ENCODE assay signal across 2 cellular contexts in the genomic region with DNA sequence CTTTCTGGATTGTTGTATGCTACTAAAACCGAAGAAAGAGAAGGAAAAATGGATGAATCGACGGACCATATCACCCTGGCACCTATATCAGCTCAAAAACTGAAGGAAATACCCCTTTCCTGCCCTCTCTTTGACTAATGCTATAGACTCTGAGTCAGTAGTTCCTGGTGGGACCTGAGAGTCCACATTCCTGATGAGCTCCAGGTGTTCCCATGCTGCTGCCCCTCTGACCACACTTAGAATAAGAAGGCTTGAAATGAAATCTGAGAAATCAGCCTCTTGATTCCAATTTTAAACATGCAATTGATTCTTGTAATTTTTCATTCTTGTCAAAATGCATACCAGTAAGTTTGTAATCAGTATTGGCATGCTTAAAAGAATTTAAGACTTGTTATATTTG.
A peak's percentile ranks its signal among the peaks of the same experiment; 100 is the strongest.
TF ChIP-seq lines count a peak whose summit lies in the region.

No MANE protein-coding gene starts in this region.

TF ChIP-seq in HCT116, 20 proteins besides CTCF, POLR2A, EP300 and RAD21 (continued from another document):
- TF ChIP-seq, protein P1, sequence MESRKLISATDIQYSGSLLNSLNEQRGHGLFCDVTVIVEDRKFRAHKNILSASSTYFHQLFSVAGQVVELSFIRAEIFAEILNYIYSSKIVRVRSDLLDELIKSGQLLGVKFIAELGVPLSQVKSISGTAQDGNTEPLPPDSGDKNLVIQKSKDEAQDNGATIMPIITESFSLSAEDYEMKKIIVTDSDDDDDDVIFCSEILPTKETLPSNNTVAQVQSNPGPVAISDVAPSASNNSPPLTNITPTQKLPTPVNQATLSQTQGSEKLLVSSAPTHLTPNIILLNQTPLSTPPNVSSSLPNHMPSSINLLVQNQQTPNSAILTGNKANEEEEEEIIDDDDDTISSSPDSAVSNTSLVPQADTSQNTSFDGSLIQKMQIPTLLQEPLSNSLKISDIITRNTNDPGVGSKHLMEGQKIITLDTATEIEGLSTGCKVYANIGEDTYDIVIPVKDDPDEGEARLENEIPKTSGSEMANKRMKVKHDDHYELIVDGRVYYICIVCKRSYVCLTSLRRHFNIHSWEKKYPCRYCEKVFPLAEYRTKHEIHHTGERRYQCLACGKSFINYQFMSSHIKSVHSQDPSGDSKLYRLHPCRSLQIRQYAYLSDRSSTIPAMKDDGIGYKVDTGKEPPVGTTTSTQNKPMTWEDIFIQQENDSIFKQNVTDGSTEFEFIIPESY (IDR thresholded peaks at IDR 0.05; ENCODE audit: extremely low read depth, insufficient replicate concordance, low read length): no peak
- TF ChIP-seq ZNF274 (IDR thresholded peaks at IDR 0.05; ENCODE audit: low read depth, low read length) (no peak), MAX (IDR thresholded peaks at IDR 0.05) (no peak), FOSL1 (IDR thresholded peaks at IDR 0.05; ENCODE audit: low read depth) (0 out of 2 replicates have a peak, but pooled peaks have one; percentile 15), JUND (IDR thresholded peaks at IDR 0.05) (0 out of 2 replicates have a peak, but pooled peaks have one; percentile 19), SRF (IDR thresholded peaks at IDR 0.05; ENCODE audit: low read depth) (no peak)
- TF ChIP-seq, protein P2, sequence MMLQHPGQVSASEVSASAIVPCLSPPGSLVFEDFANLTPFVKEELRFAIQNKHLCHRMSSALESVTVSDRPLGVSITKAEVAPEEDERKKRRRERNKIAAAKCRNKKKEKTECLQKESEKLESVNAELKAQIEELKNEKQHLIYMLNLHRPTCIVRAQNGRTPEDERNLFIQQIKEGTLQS (IDR thresholded peaks at IDR 0.05): no peak

TF ChIP-seq in WTC11, 78 proteins besides CTCF, POLR2A, EP300 and RAD21 (continued from another document):
- TF ChIP-seq, protein P3, sequence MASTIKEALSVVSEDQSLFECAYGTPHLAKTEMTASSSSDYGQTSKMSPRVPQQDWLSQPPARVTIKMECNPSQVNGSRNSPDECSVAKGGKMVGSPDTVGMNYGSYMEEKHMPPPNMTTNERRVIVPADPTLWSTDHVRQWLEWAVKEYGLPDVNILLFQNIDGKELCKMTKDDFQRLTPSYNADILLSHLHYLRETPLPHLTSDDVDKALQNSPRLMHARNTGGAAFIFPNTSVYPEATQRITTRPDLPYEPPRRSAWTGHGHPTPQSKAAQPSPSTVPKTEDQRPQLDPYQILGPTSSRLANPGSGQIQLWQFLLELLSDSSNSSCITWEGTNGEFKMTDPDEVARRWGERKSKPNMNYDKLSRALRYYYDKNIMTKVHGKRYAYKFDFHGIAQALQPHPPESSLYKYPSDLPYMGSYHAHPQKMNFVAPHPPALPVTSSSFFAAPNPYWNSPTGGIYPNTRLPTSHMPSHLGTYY (CRISPR knock-in tag; IDR thresholded peaks at IDR 0.05): no peak
- TF ChIP-seq TP53 (CRISPR knock-in tag; IDR thresholded peaks at IDR 0.05) (no peak), PRRX2 (CRISPR knock-in tag; IDR thresholded peaks at IDR 0.05) (no peak), IRF1 (CRISPR knock-in tag; IDR thresholded peaks at IDR 0.05) (no peak), ZNF532 (CRISPR knock-in tag; IDR thresholded peaks at IDR 0.05; ENCODE audit: borderline replicate concordance) (no peak), ELF4 (CRISPR knock-in tag; IDR thresholded peaks at IDR 0.05; ENCODE audit: low read depth) (no peak), SMAD3 (CRISPR knock-in tag; IDR thresholded peaks at IDR 0.05; ENCODE audit: borderline replicate concordance) (no peak), ETV6 (CRISPR knock-in tag; IDR thresholded peaks at IDR 0.05) (no peak), FOXP4 (CRISPR knock-in tag; IDR thresholded peaks at IDR 0.05) (no peak), NFE2L1 (CRISPR knock-in tag; IDR thresholded peaks at IDR 0.05) (no peak)
- TF ChIP-seq, protein P4, sequence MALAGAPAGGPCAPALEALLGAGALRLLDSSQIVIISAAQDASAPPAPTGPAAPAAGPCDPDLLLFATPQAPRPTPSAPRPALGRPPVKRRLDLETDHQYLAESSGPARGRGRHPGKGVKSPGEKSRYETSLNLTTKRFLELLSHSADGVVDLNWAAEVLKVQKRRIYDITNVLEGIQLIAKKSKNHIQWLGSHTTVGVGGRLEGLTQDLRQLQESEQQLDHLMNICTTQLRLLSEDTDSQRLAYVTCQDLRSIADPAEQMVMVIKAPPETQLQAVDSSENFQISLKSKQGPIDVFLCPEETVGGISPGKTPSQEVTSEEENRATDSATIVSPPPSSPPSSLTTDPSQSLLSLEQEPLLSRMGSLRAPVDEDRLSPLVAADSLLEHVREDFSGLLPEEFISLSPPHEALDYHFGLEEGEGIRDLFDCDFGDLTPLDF (CRISPR knock-in tag; IDR thresholded peaks at IDR 0.05): no peak
